In the genomic region with DNA sequence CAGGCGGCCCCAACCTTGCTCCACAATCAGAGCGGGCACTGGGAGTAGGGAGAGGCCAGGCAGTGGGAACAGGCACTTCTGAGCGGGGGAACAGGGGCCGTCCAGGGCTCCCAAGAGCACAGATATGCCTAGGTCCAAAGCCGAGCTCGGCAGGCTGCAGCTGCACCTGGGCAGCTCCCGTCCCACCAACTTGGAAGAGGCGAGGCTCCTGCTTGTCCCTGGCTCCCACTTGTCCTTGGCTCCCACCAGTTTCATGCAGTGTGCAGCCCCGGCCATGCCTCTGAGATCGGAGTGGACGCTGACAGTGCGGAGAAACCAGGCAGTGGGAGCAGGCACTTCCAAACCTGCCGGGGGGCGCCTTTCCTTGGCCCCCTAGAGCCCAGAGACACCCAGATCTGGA, we compare ENCODE assay signal across 7 cellular contexts.
"Had no signal": no experiment of that assay in that cellular context is flagged by ENCODE, and none has a peak within 500 bp of the region (broad histone marks: within the 10 kb centered on the region; RNA-seq: fewer than 3 reads in every experiment).

No MANE protein-coding gene starts in this region.

- H3K4me3 Mint-ChIP-seq: GM23338, H9, HFFc6 had no signal

- H3K27ac Mint-ChIP-seq: GM23338, H9, HFFc6 had no signal

- H3K9me3 Mint-ChIP-seq: HFFc6 had no signal

- DNase-seq: GM23248, GOT3, H7, H9, HCEC 1CT, HFFc6 had no signal
